In the genomic region with DNA sequence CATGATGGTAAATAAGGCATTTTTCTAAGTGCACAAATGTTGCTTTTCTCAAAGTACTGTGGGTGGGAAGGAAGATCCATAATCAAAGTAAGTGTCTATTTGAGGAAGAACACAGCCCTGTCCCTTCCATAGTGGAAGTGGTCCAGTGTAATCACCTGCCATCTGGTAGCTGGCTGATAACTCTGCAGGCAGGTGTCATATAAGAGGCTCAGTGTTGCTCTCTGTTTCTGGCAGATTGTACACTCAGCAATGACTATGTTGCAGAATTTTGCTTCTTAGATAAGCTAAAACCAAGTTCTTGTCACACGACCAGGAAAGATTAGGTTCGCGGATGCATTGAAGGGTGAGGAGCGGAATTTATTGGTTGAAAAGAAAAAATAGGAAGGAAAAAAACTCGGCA, we compare ENCODE assay signal across 1 cellular context.
TF ChIP-seq lines count a peak whose summit lies in the region.

No MANE protein-coding gene starts in this region.

TF ChIP-seq in K562, 482 proteins besides CTCF, POLR2A, EP300 and RAD21 (continued from another document and continues in another):
- TF ChIP-seq, protein P1, sequence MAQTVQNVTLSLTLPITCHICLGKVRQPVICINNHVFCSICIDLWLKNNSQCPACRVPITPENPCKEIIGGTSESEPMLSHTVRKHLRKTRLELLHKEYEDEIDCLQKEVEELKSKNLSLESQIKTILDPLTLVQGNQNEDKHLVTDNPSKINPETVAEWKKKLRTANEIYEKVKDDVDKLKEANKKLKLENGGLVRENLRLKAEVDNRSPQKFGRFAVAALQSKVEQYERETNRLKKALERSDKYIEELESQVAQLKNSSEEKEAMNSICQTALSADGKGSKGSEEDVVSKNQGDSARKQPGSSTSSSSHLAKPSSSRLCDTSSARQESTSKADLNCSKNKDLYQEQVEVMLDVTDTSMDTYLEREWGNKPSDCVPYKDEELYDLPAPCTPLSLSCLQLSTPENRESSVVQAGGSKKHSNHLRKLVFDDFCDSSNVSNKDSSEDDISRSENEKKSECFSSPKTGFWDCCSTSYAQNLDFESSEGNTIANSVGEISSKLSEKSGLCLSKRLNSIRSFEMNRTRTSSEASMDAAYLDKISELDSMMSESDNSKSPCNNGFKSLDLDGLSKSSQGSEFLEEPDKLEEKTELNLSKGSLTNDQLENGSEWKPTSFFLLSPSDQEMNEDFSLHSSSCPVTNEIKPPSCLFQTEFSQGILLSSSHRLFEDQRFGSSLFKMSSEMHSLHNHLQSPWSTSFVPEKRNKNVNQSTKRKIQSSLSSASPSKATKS (CRISPR knock-in tag; IDR thresholded peaks at IDR 0.05): no peak
- TF ChIP-seq TAF7 (tag; IDR thresholded peaks at IDR 0.05) (no peak), MTF1 (CRISPR knock-in tag; IDR thresholded peaks at IDR 0.05; ENCODE audit: borderline replicate concordance) (no peak), ZFX (CRISPR knock-in tag; IDR thresholded peaks at IDR 0.05) (no peak), HIVEP1 (CRISPR knock-in tag; IDR thresholded peaks at IDR 0.05) (0 out of 2 replicates have a peak, but pooled peaks have one; percentile 9), PHF20 (IDR thresholded peaks at IDR 0.05; ENCODE audit: partially characterized antibody) (no peak), RAD51 (IDR thresholded peaks at IDR 0.05; ENCODE audit: borderline replicate concordance, low read depth) (peak; percentile 24; the same call in 1 of the 2 replicates), HDAC3 (IDR thresholded peaks at IDR 0.05; ENCODE audit: borderline replicate concordance, partially characterized antibody) (peak; percentile 79), GATAD2A (IDR thresholded peaks at IDR 0.05) (no peak), KAT7 (CRISPR knock-in tag; IDR thresholded peaks at IDR 0.05; ENCODE audit: borderline replicate concordance) (no peak), PTBP1 (IDR thresholded peaks at IDR 0.05; ENCODE audit: low read depth, low read length) (no peak), PRPF4 (IDR thresholded peaks at IDR 0.05; ENCODE audit: insufficient read depth, low read depth, low read length, poor library complexity, severe bottlenecking) (no peak), HNRNPL (IDR thresholded peaks at IDR 0.05; ENCODE audit: low read depth, low read length) (no peak), RHOXF2B (CRISPR knock-in tag; conservative IDR thresholded peaks at IDR 0.05) (no peak), NR4A1 (CRISPR knock-in tag; IDR thresholded peaks at IDR 0.05) (no peak), NR4A1 (tag; IDR thresholded peaks at IDR 0.05) (0 out of 2 replicates have a peak, but pooled peaks have one; percentile 69), GATAD2B (IDR thresholded peaks at IDR 0.05; ENCODE audit: borderline replicate concordance) (no peak), BCOR (IDR thresholded peaks at IDR 0.05) (peak; percentile 88), ELF2 (CRISPR knock-in tag; IDR thresholded peaks at IDR 0.05) (no peak), RBBP5 (IDR thresholded peaks at IDR 0.05; ENCODE audit: borderline replicate concordance, insufficient read depth, low read length, poor library complexity, severe bottlenecking) (no peak), ZC3H4 (CRISPR knock-in tag; IDR thresholded peaks at IDR 0.05; ENCODE audit: borderline replicate concordance) (no peak), ZNF561 (CRISPR knock-in tag; conservative IDR thresholded peaks at IDR 0.05) (no peak), ZNF121 (CRISPR knock-in tag; conservative IDR thresholded peaks at IDR 0.05) (no peak), MAFF (IDR thresholded peaks at IDR 0.05; ENCODE audit: low read length) (peak; percentile 31; the same call in 1 of the 2 replicates), ZNF316 (IDR thresholded peaks at IDR 0.05) (peak; percentile 73), FOXJ3 (CRISPR knock-in tag; IDR thresholded peaks at IDR 0.05) (no peak)
- TF ChIP-seq, protein P2, sequence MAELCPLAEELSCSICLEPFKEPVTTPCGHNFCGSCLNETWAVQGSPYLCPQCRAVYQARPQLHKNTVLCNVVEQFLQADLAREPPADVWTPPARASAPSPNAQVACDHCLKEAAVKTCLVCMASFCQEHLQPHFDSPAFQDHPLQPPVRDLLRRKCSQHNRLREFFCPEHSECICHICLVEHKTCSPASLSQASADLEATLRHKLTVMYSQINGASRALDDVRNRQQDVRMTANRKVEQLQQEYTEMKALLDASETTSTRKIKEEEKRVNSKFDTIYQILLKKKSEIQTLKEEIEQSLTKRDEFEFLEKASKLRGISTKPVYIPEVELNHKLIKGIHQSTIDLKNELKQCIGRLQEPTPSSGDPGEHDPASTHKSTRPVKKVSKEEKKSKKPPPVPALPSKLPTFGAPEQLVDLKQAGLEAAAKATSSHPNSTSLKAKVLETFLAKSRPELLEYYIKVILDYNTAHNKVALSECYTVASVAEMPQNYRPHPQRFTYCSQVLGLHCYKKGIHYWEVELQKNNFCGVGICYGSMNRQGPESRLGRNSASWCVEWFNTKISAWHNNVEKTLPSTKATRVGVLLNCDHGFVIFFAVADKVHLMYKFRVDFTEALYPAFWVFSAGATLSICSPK (IDR thresholded peaks at IDR 0.05; ENCODE audit: borderline replicate concordance): no peak
- TF ChIP-seq, protein P3, sequence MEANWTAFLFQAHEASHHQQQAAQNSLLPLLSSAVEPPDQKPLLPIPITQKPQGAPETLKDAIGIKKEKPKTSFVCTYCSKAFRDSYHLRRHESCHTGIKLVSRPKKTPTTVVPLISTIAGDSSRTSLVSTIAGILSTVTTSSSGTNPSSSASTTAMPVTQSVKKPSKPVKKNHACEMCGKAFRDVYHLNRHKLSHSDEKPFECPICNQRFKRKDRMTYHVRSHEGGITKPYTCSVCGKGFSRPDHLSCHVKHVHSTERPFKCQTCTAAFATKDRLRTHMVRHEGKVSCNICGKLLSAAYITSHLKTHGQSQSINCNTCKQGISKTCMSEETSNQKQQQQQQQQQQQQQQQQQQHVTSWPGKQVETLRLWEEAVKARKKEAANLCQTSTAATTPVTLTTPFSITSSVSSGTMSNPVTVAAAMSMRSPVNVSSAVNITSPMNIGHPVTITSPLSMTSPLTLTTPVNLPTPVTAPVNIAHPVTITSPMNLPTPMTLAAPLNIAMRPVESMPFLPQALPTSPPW (CRISPR knock-in tag; IDR thresholded peaks at IDR 0.05): peak; percentile 26; the same call in 1 of the 2 replicates
- TF ChIP-seq, protein P4, sequence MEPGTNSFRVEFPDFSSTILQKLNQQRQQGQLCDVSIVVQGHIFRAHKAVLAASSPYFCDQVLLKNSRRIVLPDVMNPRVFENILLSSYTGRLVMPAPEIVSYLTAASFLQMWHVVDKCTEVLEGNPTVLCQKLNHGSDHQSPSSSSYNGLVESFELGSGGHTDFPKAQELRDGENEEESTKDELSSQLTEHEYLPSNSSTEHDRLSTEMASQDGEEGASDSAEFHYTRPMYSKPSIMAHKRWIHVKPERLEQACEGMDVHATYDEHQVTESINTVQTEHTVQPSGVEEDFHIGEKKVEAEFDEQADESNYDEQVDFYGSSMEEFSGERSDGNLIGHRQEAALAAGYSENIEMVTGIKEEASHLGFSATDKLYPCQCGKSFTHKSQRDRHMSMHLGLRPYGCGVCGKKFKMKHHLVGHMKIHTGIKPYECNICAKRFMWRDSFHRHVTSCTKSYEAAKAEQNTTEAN (CRISPR knock-in tag; IDR thresholded peaks at IDR 0.05): no peak
- TF ChIP-seq, protein P5, sequence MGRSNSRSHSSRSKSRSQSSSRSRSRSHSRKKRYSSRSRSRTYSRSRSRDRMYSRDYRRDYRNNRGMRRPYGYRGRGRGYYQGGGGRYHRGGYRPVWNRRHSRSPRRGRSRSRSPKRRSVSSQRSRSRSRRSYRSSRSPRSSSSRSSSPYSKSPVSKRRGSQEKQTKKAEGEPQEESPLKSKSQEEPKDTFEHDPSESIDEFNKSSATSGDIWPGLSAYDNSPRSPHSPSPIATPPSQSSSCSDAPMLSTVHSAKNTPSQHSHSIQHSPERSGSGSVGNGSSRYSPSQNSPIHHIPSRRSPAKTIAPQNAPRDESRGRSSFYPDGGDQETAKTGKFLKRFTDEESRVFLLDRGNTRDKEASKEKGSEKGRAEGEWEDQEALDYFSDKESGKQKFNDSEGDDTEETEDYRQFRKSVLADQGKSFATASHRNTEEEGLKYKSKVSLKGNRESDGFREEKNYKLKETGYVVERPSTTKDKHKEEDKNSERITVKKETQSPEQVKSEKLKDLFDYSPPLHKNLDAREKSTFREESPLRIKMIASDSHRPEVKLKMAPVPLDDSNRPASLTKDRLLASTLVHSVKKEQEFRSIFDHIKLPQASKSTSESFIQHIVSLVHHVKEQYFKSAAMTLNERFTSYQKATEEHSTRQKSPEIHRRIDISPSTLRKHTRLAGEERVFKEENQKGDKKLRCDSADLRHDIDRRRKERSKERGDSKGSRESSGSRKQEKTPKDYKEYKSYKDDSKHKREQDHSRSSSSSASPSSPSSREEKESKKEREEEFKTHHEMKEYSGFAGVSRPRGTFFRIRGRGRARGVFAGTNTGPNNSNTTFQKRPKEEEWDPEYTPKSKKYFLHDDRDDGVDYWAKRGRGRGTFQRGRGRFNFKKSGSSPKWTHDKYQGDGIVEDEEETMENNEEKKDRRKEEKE (IDR thresholded peaks at IDR 0.05; ENCODE audit: borderline replicate concordance in 1 of 2, control insufficient read depth in 1 of 2, low read depth in 2 of 2, low read length in 1 of 2): 0 out of 4 replicates have a peak, but pooled peaks of 1 of the 2 experiments have one; percentile 13
- TF ChIP-seq, protein P6, sequence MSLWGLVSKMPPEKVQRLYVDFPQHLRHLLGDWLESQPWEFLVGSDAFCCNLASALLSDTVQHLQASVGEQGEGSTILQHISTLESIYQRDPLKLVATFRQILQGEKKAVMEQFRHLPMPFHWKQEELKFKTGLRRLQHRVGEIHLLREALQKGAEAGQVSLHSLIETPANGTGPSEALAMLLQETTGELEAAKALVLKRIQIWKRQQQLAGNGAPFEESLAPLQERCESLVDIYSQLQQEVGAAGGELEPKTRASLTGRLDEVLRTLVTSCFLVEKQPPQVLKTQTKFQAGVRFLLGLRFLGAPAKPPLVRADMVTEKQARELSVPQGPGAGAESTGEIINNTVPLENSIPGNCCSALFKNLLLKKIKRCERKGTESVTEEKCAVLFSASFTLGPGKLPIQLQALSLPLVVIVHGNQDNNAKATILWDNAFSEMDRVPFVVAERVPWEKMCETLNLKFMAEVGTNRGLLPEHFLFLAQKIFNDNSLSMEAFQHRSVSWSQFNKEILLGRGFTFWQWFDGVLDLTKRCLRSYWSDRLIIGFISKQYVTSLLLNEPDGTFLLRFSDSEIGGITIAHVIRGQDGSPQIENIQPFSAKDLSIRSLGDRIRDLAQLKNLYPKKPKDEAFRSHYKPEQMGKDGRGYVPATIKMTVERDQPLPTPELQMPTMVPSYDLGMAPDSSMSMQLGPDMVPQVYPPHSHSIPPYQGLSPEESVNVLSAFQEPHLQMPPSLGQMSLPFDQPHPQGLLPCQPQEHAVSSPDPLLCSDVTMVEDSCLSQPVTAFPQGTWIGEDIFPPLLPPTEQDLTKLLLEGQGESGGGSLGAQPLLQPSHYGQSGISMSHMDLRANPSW (CRISPR knock-in tag; IDR thresholded peaks at IDR 0.05): no peak
- TF ChIP-seq, protein P7, sequence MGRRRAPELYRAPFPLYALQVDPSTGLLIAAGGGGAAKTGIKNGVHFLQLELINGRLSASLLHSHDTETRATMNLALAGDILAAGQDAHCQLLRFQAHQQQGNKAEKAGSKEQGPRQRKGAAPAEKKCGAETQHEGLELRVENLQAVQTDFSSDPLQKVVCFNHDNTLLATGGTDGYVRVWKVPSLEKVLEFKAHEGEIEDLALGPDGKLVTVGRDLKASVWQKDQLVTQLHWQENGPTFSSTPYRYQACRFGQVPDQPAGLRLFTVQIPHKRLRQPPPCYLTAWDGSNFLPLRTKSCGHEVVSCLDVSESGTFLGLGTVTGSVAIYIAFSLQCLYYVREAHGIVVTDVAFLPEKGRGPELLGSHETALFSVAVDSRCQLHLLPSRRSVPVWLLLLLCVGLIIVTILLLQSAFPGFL (CRISPR knock-in tag; IDR thresholded peaks at IDR 0.05): no peak
- TF ChIP-seq, protein P8, sequence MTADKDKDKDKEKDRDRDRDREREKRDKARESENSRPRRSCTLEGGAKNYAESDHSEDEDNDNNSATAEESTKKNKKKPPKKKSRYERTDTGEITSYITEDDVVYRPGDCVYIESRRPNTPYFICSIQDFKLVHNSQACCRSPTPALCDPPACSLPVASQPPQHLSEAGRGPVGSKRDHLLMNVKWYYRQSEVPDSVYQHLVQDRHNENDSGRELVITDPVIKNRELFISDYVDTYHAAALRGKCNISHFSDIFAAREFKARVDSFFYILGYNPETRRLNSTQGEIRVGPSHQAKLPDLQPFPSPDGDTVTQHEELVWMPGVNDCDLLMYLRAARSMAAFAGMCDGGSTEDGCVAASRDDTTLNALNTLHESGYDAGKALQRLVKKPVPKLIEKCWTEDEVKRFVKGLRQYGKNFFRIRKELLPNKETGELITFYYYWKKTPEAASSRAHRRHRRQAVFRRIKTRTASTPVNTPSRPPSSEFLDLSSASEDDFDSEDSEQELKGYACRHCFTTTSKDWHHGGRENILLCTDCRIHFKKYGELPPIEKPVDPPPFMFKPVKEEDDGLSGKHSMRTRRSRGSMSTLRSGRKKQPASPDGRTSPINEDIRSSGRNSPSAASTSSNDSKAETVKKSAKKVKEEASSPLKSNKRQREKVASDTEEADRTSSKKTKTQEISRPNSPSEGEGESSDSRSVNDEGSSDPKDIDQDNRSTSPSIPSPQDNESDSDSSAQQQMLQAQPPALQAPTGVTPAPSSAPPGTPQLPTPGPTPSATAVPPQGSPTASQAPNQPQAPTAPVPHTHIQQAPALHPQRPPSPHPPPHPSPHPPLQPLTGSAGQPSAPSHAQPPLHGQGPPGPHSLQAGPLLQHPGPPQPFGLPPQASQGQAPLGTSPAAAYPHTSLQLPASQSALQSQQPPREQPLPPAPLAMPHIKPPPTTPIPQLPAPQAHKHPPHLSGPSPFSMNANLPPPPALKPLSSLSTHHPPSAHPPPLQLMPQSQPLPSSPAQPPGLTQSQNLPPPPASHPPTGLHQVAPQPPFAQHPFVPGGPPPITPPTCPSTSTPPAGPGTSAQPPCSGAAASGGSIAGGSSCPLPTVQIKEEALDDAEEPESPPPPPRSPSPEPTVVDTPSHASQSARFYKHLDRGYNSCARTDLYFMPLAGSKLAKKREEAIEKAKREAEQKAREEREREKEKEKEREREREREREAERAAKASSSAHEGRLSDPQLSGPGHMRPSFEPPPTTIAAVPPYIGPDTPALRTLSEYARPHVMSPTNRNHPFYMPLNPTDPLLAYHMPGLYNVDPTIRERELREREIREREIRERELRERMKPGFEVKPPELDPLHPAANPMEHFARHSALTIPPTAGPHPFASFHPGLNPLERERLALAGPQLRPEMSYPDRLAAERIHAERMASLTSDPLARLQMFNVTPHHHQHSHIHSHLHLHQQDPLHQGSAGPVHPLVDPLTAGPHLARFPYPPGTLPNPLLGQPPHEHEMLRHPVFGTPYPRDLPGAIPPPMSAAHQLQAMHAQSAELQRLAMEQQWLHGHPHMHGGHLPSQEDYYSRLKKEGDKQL (CRISPR knock-in tag; IDR thresholded peaks at IDR 0.05; ENCODE audit: borderline replicate concordance): no peak
- TF ChIP-seq, protein P9, sequence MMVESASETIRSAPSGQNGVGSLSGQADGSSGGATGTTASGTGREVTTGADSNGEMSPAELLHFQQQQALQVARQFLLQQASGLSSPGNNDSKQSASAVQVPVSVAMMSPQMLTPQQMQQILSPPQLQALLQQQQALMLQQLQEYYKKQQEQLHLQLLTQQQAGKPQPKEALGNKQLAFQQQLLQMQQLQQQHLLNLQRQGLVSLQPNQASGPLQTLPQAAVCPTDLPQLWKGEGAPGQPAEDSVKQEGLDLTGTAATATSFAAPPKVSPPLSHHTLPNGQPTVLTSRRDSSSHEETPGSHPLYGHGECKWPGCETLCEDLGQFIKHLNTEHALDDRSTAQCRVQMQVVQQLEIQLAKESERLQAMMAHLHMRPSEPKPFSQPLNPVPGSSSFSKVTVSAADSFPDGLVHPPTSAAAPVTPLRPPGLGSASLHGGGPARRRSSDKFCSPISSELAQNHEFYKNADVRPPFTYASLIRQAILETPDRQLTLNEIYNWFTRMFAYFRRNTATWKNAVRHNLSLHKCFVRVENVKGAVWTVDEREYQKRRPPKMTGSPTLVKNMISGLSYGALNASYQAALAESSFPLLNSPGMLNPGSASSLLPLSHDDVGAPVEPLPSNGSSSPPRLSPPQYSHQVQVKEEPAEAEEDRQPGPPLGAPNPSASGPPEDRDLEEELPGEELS (CRISPR knock-in tag; IDR thresholded peaks at IDR 0.05; ENCODE audit: borderline replicate concordance): no peak
